6 cellular contexts compared by ENCODE assay signal in genomic region chr13:96707146-96707545, GRCh38.
"Had no signal": no experiment of that assay in that cellular context is flagged by ENCODE, and none has a peak within 500 bp of the region (broad histone marks: within the 10 kb centered on the region; RNA-seq: fewer than 3 reads in every experiment).

No MANE protein-coding gene starts in this region.

- H3K4me3 ChIP-seq: K562 had no signal

- H3K4me2 ChIP-seq: KMS-11 had no signal

- H3K27ac ChIP-seq: HL-60, KMS-11 had no signal

- DNase-seq: IMR-90, KBM-7, KG1 had no signal

- H3K9ac ChIP-seq: KMS-11 had no signal
